32 cellular contexts compared by ENCODE assay signal in the genomic region with DNA sequence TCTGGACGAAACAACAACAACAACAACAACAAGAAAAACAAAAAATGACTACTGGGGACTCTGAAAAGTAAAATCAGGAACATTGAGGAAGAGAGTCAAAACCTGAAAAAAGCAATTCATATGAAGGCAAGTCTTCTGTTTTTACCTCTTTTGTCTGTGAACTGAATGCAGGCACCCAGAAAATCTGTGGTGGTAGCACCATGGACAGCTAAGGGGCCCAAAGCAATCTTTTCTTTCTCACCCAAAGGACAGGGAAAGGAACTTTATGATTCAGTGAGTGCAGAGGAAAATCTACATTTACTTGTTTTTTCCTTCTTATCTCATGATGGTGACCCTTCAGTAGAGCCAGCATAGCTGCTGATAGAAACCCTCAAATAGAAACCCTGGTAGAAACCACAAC. TPM values are rescaled to one million over a fixed set of nuclear protein-coding genes. Genes with fewer than 3 reads are reported as not detected.
"Had no signal": no experiment of that assay in that cellular context is flagged by ENCODE, and none has a peak within 500 bp of the region (broad histone marks: within the 10 kb centered on the region; RNA-seq: fewer than 3 reads in every experiment).

No MANE protein-coding gene starts in this region.

- H3K27ac ChIP-seq: adrenal gland, body of pancreas, esophagus squamous epithelium had no signal

- FAIRE-seq: frontal cortex had no signal

- H3K4me3 ChIP-seq: adrenal gland, body of pancreas, esophagus squamous epithelium had no signal

- ATAC-seq: activated CD4-positive, alpha-beta T cell treated with anti-CD3 and anti-CD28 coated beads for 36 hours; activated CD8-positive, alpha-beta memory T cell treated with anti-CD3 and anti-CD28 coated beads, Interleukin-2, amount 10 ng/mL, durations not matched to agents 7 days and 5 days; activated CD8-positive, alpha-beta T cell treated with anti-CD3 and anti-CD28 coated beads, Interleukin-2, amount 10 ng/mL, durations not matched to agents 7 days and 5 days; activated naive CD8-positive, alpha-beta T cell treated with anti-CD3 and anti-CD28 coated beads, Interleukin-2, amount 50 U/mL, for 24 hours; body of pancreas; effector memory CD8-positive, alpha-beta T cell had no signal

- H3K36me3 ChIP-seq: adrenal gland, esophagus squamous epithelium had no signal

- DNase-seq: activated CD4-positive, alpha-beta memory T cell treated with anti-CD3 and anti-CD28 coated beads for 36 hours; activated CD4-positive, alpha-beta T cell treated with anti-CD3 and anti-CD28 coated beads for 36 hours; activated CD4-positive, alpha-beta T cell treated with anti-CD3 and anti-CD28 coated beads, Interleukin-2, amount 10 ng/mL, durations not matched to agents 24 days and 14 days; activated CD4-positive, CD25-positive, alpha-beta regulatory T cell; activated CD4-positive, CD25-positive, alpha-beta regulatory T cell treated with anti-CD3 and anti-CD28 coated beads, Interleukin-2, amount 50 U/mL, for 72 hours; activated CD8-positive, alpha-beta memory T cell treated with anti-CD3 and anti-CD28 coated beads, Interleukin-2, amount 10 ng/mL, durations not matched to agents 7 days and 5 days; activated CD8-positive, alpha-beta memory T cell treated with anti-CD3 and anti-CD28 coated beads, Interleukin-2, amount 50 U/mL, for 4 hours; activated CD8-positive, alpha-beta T cell treated with anti-CD3 and anti-CD28 coated beads, Interleukin-2, amount 10 ng/mL, durations not matched to agents 7 days and 5 days; activated effector memory CD4-positive, alpha-beta T cell treated with anti-CD3 and anti-CD28 coated beads, Interleukin-2, amount 50 U/mL, for 16 hours; activated naive CD4-positive, alpha-beta T cell treated with anti-CD3 and anti-CD28 coated beads for 36 hours; activated naive CD8-positive, alpha-beta T cell treated with anti-CD3 and anti-CD28 coated beads for 36 hours; activated naive CD8-positive, alpha-beta T cell treated with anti-CD3 and anti-CD28 coated beads, Interleukin-2, amount 50 U/mL, for 24 hours; activated T-cell treated with anti-CD3 and anti-CD28 coated beads, Interleukin-2, amount 50 U/mL, for 1 hour; activated T-cell treated with anti-CD3 and anti-CD28 coated beads, Interleukin-2, amount 50 U/mL, for 48 hours; adrenal gland; amygdala; aorta; body of pancreas; caudate nucleus; cortex of kidney; dermis blood vessel endothelial cell; effector CD4-positive, alpha-beta T cell; effector memory CD8-positive, alpha-beta T cell; erythroblast; esophagus squamous epithelium; head of caudate nucleus; T-helper 2 cell had no signal

- H3K9me3 ChIP-seq: adrenal gland, body of pancreas, esophagus squamous epithelium had no signal

- H3K27me3 ChIP-seq: adrenal gland, body of pancreas had no signal

- H3K4me1 ChIP-seq: adrenal gland, body of pancreas, esophagus squamous epithelium had no signal

RNA-seq across cellular contexts. Expression of a gene that starts 10.4 kb away (rescaled TPM):
- total RNA-seq: activated CD4-positive, alpha-beta memory T cell treated with anti-CD3 and anti-CD28 coated beads for 36 hours; activated CD4-positive, alpha-beta T cell treated with anti-CD3 and anti-CD28 coated beads for 36 hours; activated CD4-positive, alpha-beta T cell treated with anti-CD3 and anti-CD28 coated beads, Interleukin-2, amount 10 ng/mL, durations not matched to agents 24 days and 14 days; activated CD8-positive, alpha-beta memory T cell treated with anti-CD3 and anti-CD28 coated beads for 36 hours; activated CD8-positive, alpha-beta memory T cell treated with anti-CD3 and anti-CD28 coated beads, Interleukin-2, amount 10 ng/mL, durations not matched to agents 7 days and 5 days; activated CD8-positive, alpha-beta T cell treated with anti-CD3 and anti-CD28 coated beads, Interleukin-2, amount 10 ng/mL, durations not matched to agents 7 days and 5 days; activated naive CD4-positive, alpha-beta T cell treated with anti-CD3 and anti-CD28 coated beads for 36 hours; activated naive CD8-positive, alpha-beta T cell treated with anti-CD3 and anti-CD28 coated beads for 36 hours; activated T-helper 1 cell treated with anti-CD3 and anti-CD28 coated beads, Interleukin-12 subunit alpha, Interleukin-12 subunit beta, Interleukin-2, Interleukin-4 antibody, amounts not matched to agents 30 ng/mL and 10 ng/mL and 1 ng/mL, durations not matched to agents 14 hours and 24 hours and 36 hours; activated T-helper 2 cell treated with anti-CD3 and anti-CD28 coated beads, Interferon-gamma antibody, Interleukin-2, Interleukin-4, amounts not matched to agents 10 μg/mL and 5 μg/mL and 100 μg/mL, durations not matched to agents 14 hours and 24 hours and 36 hours; dermis blood vessel endothelial cell; fibroblast of villous mesenchyme had no signal
- polyA plus RNA-seq: aorta had no signal
